In the genomic region with DNA sequence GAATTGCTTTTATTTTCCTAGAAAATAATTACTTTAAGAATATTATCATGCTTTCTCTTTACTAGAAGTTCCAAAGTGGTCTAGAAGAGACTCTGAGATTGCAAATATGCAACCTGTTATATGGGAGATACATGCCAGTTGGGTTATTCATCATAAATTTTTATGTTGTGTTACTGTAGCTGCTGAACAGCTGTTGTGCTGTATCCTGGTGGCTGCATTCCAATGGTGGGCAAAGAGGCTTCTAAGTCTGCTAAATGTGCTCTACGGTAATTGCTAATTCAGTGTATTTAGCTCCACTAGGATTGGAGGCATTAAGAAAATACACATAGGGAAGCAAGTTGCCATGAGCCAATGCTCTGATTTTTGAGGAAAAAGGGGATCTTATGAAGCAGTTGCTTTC, we compare ENCODE assay signal across 21 cellular contexts.
"Had no signal": no experiment of that assay in that cellular context is flagged by ENCODE, and none has a peak within 500 bp of the region (broad histone marks: within the 10 kb centered on the region; RNA-seq: fewer than 3 reads in every experiment).

No MANE protein-coding gene starts in this region.

- H3K4me1 ChIP-seq: gastrocnemius medialis, left ventricle myocardium inferior, pancreas, psoas muscle, right atrium auricular region had no signal

- DNase-seq: activated CD4-positive, alpha-beta T cell treated with anti-CD3 and anti-CD28 coated beads, Interleukin-2, amount 10 ng/mL, durations not matched to agents 7 days and 5 days; activated CD4-positive, CD25-positive, alpha-beta regulatory T cell treated with anti-CD3 and anti-CD28 coated beads, Interleukin-2, amount 50 U/mL, for 72 hours; activated CD8-positive, alpha-beta T cell treated with anti-CD3 and anti-CD28 coated beads, Interleukin-2, amount 10 ng/mL, durations not matched to agents 7 days and 5 days; activated naive CD4-positive, alpha-beta T cell; activated naive CD8-positive, alpha-beta T cell treated with anti-CD3 and anti-CD28 coated beads for 36 hours; amniotic stem cell; dermis blood vessel endothelial cell; effector CD8-positive, alpha-beta T cell; erythroblast; gastrocnemius medialis; hypothalamus; left ventricle myocardium inferior; midbrain; nephron progenitor cell; pancreas; psoas muscle; stimulated activated CD4-positive, alpha-beta T cell treated with anti-CD3 and anti-CD28 coated beads, Interleukin-4, amount 100 ng/mL, for 24 hours; stimulated activated naive CD8-positive, alpha-beta T cell treated with anti-CD3 and anti-CD28 coated beads, Interleukin-15, Interleukin-2, amounts not matched to agents 100 U/mL and 50 U/mL, for 24 hours; WERI-Rb-1 had no signal

- H3K36me3 ChIP-seq: gastrocnemius medialis, left ventricle myocardium inferior, pancreas, right atrium auricular region, WERI-Rb-1 had no signal

- H3K27me3 ChIP-seq: gastrocnemius medialis, pancreas, right atrium auricular region had no signal

- H3K4me3 ChIP-seq: gastrocnemius medialis, left ventricle myocardium inferior, pancreas, psoas muscle, right atrium auricular region had no signal

- H3K9me3 ChIP-seq: gastrocnemius medialis, left ventricle myocardium inferior, pancreas, psoas muscle, right atrium auricular region had no signal

- ATAC-seq: activated CD8-positive, alpha-beta T cell treated with anti-CD3 and anti-CD28 coated beads, Interleukin-2, amount 10 ng/mL, durations not matched to agents 7 days and 5 days; activated T-helper 17 cell treated with anti-CD3 and anti-CD28 coated beads, Interleukin-2, amount 50 U/mL, for 72 hours; gastrocnemius medialis; pancreas; psoas muscle; stimulated activated naive CD8-positive, alpha-beta T cell treated with anti-CD3 and anti-CD28 coated beads, Interleukin-15, Interleukin-2, amounts not matched to agents 100 U/mL and 50 U/mL, for 24 hours had no signal

- H3K27ac ChIP-seq: gastrocnemius medialis, left ventricle myocardium inferior, pancreas, psoas muscle, right atrium auricular region, WERI-Rb-1 had no signal
